9 cellular contexts compared by ENCODE assay signal in genomic region chr1:217090073-217090911, GRCh38.
DNase-seq lines count a peak whose midpoint lies in the region; ATAC-seq, FAIRE-seq and TF ChIP-seq lines count a peak whose summit lies in the region.
"Had no signal": no experiment of that assay in that cellular context is flagged by ENCODE, and none has a peak within 500 bp of the region (broad histone marks: within the 10 kb centered on the region; RNA-seq: fewer than 3 reads in every experiment).

No MANE protein-coding gene starts in this region.

- H3K4me1 ChIP-seq in MM.1S (ENCODE audit: low read length) (peaks cover 13% of the 10 kb centered on the region), astrocyte (ENCODE audit: insufficient read depth, low read length) (peaks cover 15% of the 10 kb centered on the region), smooth muscle cell (ENCODE audit: low read depth) (peaks cover 8% of the 10 kb centered on the region)

- H3K4me3 ChIP-seq in MM.1S (ENCODE audit: low read length), result peak overlapping the region; percentile 57
- H3K4me3 ChIP-seq in astrocyte (ENCODE audit: insufficient read depth, low read depth, low read length), result peak overlapping the region; percentile 70
- peak overlapping the region; percentile 67 for H3K4me3 ChIP-seq in smooth muscle cell

- H3K27me3 ChIP-seq in MM.1S (replicated peaks; ENCODE audit: insufficient read depth, low read length) (no peaks in the 10 kb centered on the region), astrocyte (ENCODE audit: insufficient read depth, low read length) (no peaks in the 10 kb centered on the region), smooth muscle cell (ENCODE audit: low read depth) (peaks cover 76% of the 10 kb centered on the region)

- H4K20me1 ChIP-seq in MM.1S (ENCODE audit: insufficient read depth, low read length) (no peaks in the 10 kb centered on the region), astrocyte (ENCODE audit: insufficient read depth, low read length) (no peaks in the 10 kb centered on the region), smooth muscle cell (ENCODE audit: low read depth) (no peaks in the 10 kb centered on the region)

- no peaks in the 10 kb centered on the region for H3K9me2 ChIP-seq in MM.1S (replicated peaks; ENCODE audit: insufficient read depth, low read length)

- peak; percentile 54 for DNase-seq in MM.1S
- DNase-seq in astrocyte (ENCODE audit: low read depth), result no peak
- DNase-seq in inferior parietal cortex (ENCODE audit: extremely low spot score), result peak; percentile 44
- no peak for DNase-seq in smooth muscle cell (lab: John Stamatoyannopoulos, UW; ENCODE audit: unreplicated experiment)
- no peak for DNase-seq in stimulated activated naive CD4-positive, alpha-beta T cell treated with Interleukin-2 at 50 U/mL for 16 hours (lab: John Stamatoyannopoulos, UW)
- DNase-seq in pons (ENCODE audit: low spot score), result no peak
- DNase-seq: NK-92 treated with Interleukin-12 subunit alpha and Interleukin-12 subunit beta, amount 100 ng/mL, for 24 hours had no signal

- peak overlapping the region; percentile 42; the same call in 1 of the 2 replicates for H3K27ac ChIP-seq in MM.1S (ENCODE audit: low read length)
- no peak overlapping the region for H3K27ac ChIP-seq in astrocyte (ENCODE audit: low read depth, low read length)
- H3K27ac ChIP-seq in smooth muscle cell (ENCODE audit: low read depth), result no peak overlapping the region

- no peak for ATAC-seq in GM18868 (IDR thresholded peaks at IDR 0.05; ENCODE audit: unreplicated experiment)

- H3K9ac ChIP-seq in MM.1S (ENCODE audit: low read length) (peak overlapping the region; percentile 56), astrocyte (ENCODE audit: low read length) (peak overlapping the region; percentile 69), smooth muscle cell (ENCODE audit: low read depth) (no peak overlapping the region)

- peaks cover 42% of the 10 kb centered on the region for H3K27me3 Mint-ChIP-seq in astrocyte (ENCODE audit: low read depth, unreplicated experiment)

- peak overlapping the region; percentile 50 for H2AFZ ChIP-seq in MM.1S (ENCODE audit: low read length)
- peak overlapping the region; percentile 90 for H2AFZ ChIP-seq in astrocyte (ENCODE audit: low read depth, low read length)
- peak overlapping the region; percentile 78 for H2AFZ ChIP-seq in smooth muscle cell (ENCODE audit: low read depth)

- H3K79me2 ChIP-seq in MM.1S (ENCODE audit: low read length) (no peaks in the 10 kb centered on the region), astrocyte (ENCODE audit: insufficient read depth, low read length) (no peaks in the 10 kb centered on the region), smooth muscle cell (ENCODE audit: low read depth) (no peaks in the 10 kb centered on the region)

- H3F3A ChIP-seq in MM.1S (ENCODE audit: insufficient read depth, low read length) (peaks cover 10% of the 10 kb centered on the region), smooth muscle cell (ENCODE audit: low read depth) (no peaks in the 10 kb centered on the region)

- H3K9me3 Mint-ChIP-seq in astrocyte (ENCODE audit: unreplicated experiment), result no peaks in the 10 kb centered on the region

- H3K27ac Mint-ChIP-seq in astrocyte (ENCODE audit: unreplicated experiment), result peak overlapping the region; percentile 23

- FAIRE-seq in astrocyte (lab: Jason Lieb, UNC), result no peak
- FAIRE-seq: colon had no signal

- peak overlapping the region; percentile 81 for H3K4me3 Mint-ChIP-seq in astrocyte (ENCODE audit: unreplicated experiment)

- WGBS in smooth muscle cell (ENCODE audit: low lambda C conversion rate), result 27% methylated on average over 24 of the region's 24 CpGs

- H3K36me3 ChIP-seq in MM.1S (replicated peaks; ENCODE audit: insufficient read depth, low read length) (no peaks in the 10 kb centered on the region), astrocyte (ENCODE audit: insufficient read depth, low read length) (no peaks in the 10 kb centered on the region), smooth muscle cell (ENCODE audit: low read depth) (no peaks in the 10 kb centered on the region)

- H3K36me3 Mint-ChIP-seq in astrocyte (ENCODE audit: low read depth, unreplicated experiment), result no peaks in the 10 kb centered on the region

- H3K4me2 ChIP-seq in MM.1S (ENCODE audit: low read depth, low read length) (peak overlapping the region; percentile 85), astrocyte (ENCODE audit: low read length) (peak overlapping the region; percentile 95), smooth muscle cell (peak overlapping the region; percentile 95)

- peaks cover 12% of the 10 kb centered on the region for H3K4me1 Mint-ChIP-seq in astrocyte (ENCODE audit: low read depth, unreplicated experiment)

- TF ChIP-seq CTCF in MM.1S (IDR thresholded peaks at IDR 0.05; ENCODE audit: low read length) (no peak), astrocyte (IDR thresholded peaks at IDR 0.05; ENCODE audit: insufficient read depth, low read depth, low read length) (no peak), smooth muscle cell (IDR thresholded peaks at IDR 0.05; ENCODE audit: borderline replicate concordance, insufficient read depth, poor library complexity, severe bottlenecking) (no peak)

- H3K9me3 ChIP-seq in MM.1S (replicated peaks; ENCODE audit: insufficient read depth, low read length) (no peaks in the 10 kb centered on the region), astrocyte (ENCODE audit: insufficient read depth, low read depth, low read length) (no peaks in the 10 kb centered on the region), smooth muscle cell (replicated peaks; ENCODE audit: low read depth) (no peaks in the 10 kb centered on the region)

Comparison
In these comparisons a context has a peak if more than half of its experiments do, and no peak if none do; other contexts are left out.
1. DNase-seq: peak in MM.1S (single experiment) and inferior parietal cortex (single experiment); none in astrocyte (single experiment), smooth muscle cell (single experiment), stimulated activated naive CD4-positive, alpha-beta T cell treated with Interleukin-2 at 50 U/mL for 16 hours (single experiment) and pons (single experiment).
2. Peak in every context shown above with its lines, with median percentiles within 50 percentile points of each other: H2AFZ ChIP-seq, H3K4me2 ChIP-seq and H3K4me3 ChIP-seq.